In the genomic region with DNA sequence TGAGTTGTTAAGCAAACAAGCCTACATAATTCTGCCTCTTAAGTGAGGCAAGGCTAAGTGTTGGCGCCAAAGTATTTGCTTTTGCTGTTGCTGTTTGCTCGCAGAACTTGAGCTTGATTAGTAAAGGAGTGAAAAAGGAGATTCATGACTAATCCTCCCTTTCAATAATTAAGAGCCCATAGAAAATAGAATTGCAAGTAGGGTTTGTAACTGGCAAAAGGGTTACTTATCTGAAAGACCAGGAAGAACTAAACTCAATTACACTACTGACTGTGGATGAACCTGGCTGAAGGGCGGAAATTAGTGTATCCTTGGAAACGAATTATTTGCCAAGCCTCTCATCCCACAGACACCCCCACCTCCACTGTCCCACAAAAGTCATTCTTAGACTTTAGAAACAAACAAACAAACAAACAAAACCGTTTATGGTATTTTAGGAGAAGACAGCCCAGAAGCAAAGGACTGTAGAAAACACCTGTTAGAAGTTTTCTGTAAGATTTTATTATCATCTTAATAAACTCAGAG, we compare ENCODE assay signal across 8 cellular contexts. TPM values are rescaled to one million over a fixed set of nuclear protein-coding genes. Genes with fewer than 3 reads are reported as not detected.
DNase-seq lines count a peak whose midpoint lies in the region; ATAC-seq, FAIRE-seq and TF ChIP-seq lines count a peak whose summit lies in the region.

No MANE protein-coding gene starts in this region.

- H3K27me3 Mint-ChIP-seq in CD8-positive, alpha-beta T cell (ENCODE audit: low read depth), result peaks cover 13% of the 10 kb centered on the region

- H3K9me2 ChIP-seq in OCI-LY7 (ENCODE audit: insufficient read depth, low read length), result no peaks in the 10 kb centered on the region

- CTCF ChIA-PET in CD8-positive, alpha-beta T cell (lab: Charles Lee), result no interaction called here
- CTCF ChIA-PET in OCI-LY7 (lab: Charles Lee; ENCODE audit: unreplicated experiment), result no interaction called here

- peak overlapping the region; percentile 90 for H3K27ac Mint-ChIP-seq in CD8-positive, alpha-beta T cell

- FAIRE-seq in pancreas (lab: Jason Lieb, UNC), result no peak

- peaks cover 8% of the 10 kb centered on the region for H3K36me3 Mint-ChIP-seq in CD8-positive, alpha-beta T cell

- peak overlapping the region; percentile 56; the same call in 1 of the 2 replicates for H3K4me2 ChIP-seq in OCI-LY7 (ENCODE audit: low read length)

- POLR2A ChIA-PET in CD8-positive, alpha-beta T cell (lab: Charles Lee), result interaction anchor here (0.5 to 1.7 kb wide), 2 partner anchors 71 to 221 kb away, joined by 3 to 4 read pairs; a partner anchor contains a TSS
- POLR2A ChIA-PET in OCI-LY7 (lab: Charles Lee), result interaction anchor here (0.6 to 0.7 kb wide), 3 partner anchors 93 to 1411 kb away, joined by 3 to 5 read pairs (median 5); no protein-coding TSS in a partner anchor

- H3K4me3 ChIP-seq in CD8-positive, alpha-beta T cell (ENCODE audit: low read depth, low read length), result peak overlapping the region; percentile 66
- H3K4me3 ChIP-seq in OCI-LY7 (ENCODE audit: low read depth, low read length, poor library complexity, severe bottlenecking) (peak overlapping the region; percentile 21), pancreas (peak overlapping the region in 3 of 4 donors; percentile 13 to 77 (median 74))

- peaks cover 14% of the 10 kb centered on the region for H3K4me1 ChIP-seq in CD8-positive, alpha-beta T cell (ENCODE audit: insufficient read depth, low read length)
- H3K4me1 ChIP-seq in OCI-LY7 (ENCODE audit: insufficient read depth, low read length, poor library complexity, severe bottlenecking) (no peaks in the 10 kb centered on the region), pancreas (peaks cover 0 to 6% (median 0%) of the 10 kb centered on the region in 3 donors)

- no peak for TF ChIP-seq CTCF in CD8-positive, alpha-beta T cell (IDR thresholded peaks at IDR 0.05)
- TF ChIP-seq CTCF in OCI-LY7 (conservative IDR thresholded peaks at IDR 0.05; ENCODE audit: low read length) (no peak), pancreas (IDR thresholded peaks at IDR 0.05) (no peak)

- H3K27ac ChIP-seq in CD8-positive, alpha-beta T cell (ENCODE audit: low read depth, low read length), result no peak overlapping the region
- H3K27ac ChIP-seq in OCI-LY7 (ENCODE audit: low read depth, low read length, poor library complexity, severe bottlenecking), result no peak overlapping the region
- peak overlapping the region; percentile 78 for H3K27ac ChIP-seq in epithelial cell of prostate
- peak overlapping the region; percentile 17 to 95 (median 67) for H3K27ac ChIP-seq in pancreas

- H3K9me3 Mint-ChIP-seq in CD8-positive, alpha-beta T cell, result no peaks in the 10 kb centered on the region

- intact Hi-C loops in CD8-positive, alpha-beta T cell (cut with DNase I, micrococcal nuclease), result loop anchor here (1.0 to 5.0 kb wide), 8 partner anchors 68 to 585 kb away; a partner anchor contains a TSS
- intact Hi-C loops in OCI-LY7 (cut with micrococcal nuclease; ENCODE audit: unreplicated experiment) (no loop called here), pancreas (cut with DNase I) (no loop called here)

- BruUV-seq in OCI-LY7 (replicated peaks; lab: Mats Ljungman, UMichigan), result no TSS peak

- H3K79me2 ChIP-seq in OCI-LY7 (ENCODE audit: insufficient read depth, low read depth, low read length), result no peaks in the 10 kb centered on the region

- H3K36me3 ChIP-seq in CD8-positive, alpha-beta T cell (ENCODE audit: insufficient read depth, low read length), result no peaks in the 10 kb centered on the region
- no peaks in the 10 kb centered on the region for H3K36me3 ChIP-seq in OCI-LY7 (ENCODE audit: insufficient read depth, low read length)
- no peaks in the 10 kb centered on the region for H3K36me3 ChIP-seq in pancreas

- no peaks in the 10 kb centered on the region for H3K9me3 ChIP-seq in CD8-positive, alpha-beta T cell (ENCODE audit: low read length)
- no peaks in the 10 kb centered on the region for H3K9me3 ChIP-seq in OCI-LY7 (ENCODE audit: low read length)
- no peaks in the 10 kb centered on the region for H3K9me3 ChIP-seq in pancreas

- peaks cover 16% of the 10 kb centered on the region for H3K4me1 Mint-ChIP-seq in CD8-positive, alpha-beta T cell (ENCODE audit: low read depth)

- no peak for ATAC-seq in CD8-positive, alpha-beta T cell
- peak in 2 of 4 donors; percentile 3 to 24 for ATAC-seq in pancreas
- ATAC-seq in HG03139 (IDR thresholded peaks at IDR 0.05; ENCODE audit: unreplicated experiment), result no peak

- H2AFZ ChIP-seq in OCI-LY7 (ENCODE audit: low read length), result peak overlapping the region; percentile 65; the same call in 1 of the 2 replicates

- 6% methylated on average over 5 of the region's 5 CpGs for WGBS in pancreas, 2 donors

- no peaks in the 10 kb centered on the region for H4K20me1 ChIP-seq in OCI-LY7 (ENCODE audit: insufficient read depth, low read length)

- DNase-seq in CD8-positive, alpha-beta T cell, result no peak
- no peak for DNase-seq in OCI-LY7 (ENCODE audit: low spot score)
- no peak for DNase-seq in epithelial cell of prostate (ENCODE audit: low read depth, low spot score)
- peak in 1 of 6 donors; percentile 2 for DNase-seq in pancreas
- no peak for DNase-seq in NCI-H2029 treated with DMSO at 0.1 percent for 48 hours (lab: John Stamatoyannopoulos, UW)
- DNase-seq in dermis blood vessel endothelial cell, result no peak
- no peak for DNase-seq in HT-29 (ENCODE audit: low spot score)

- H3K27me3 ChIP-seq in CD8-positive, alpha-beta T cell (ENCODE audit: insufficient read depth, low read length), result no peaks in the 10 kb centered on the region
- no peaks in the 10 kb centered on the region for H3K27me3 ChIP-seq in pancreas

- H3K4me3 Mint-ChIP-seq in CD8-positive, alpha-beta T cell, result peak overlapping the region; percentile 95

RNA-seq across cellular contexts. Expression of a gene that starts 0.4 kb away (rescaled TPM):
- 1 to 10 TPM; 1.5 to 1.7 TPM for total RNA-seq in CD8-positive, alpha-beta T cell
- 0.05 TPM in 1 of 2 replicates, not detected in the other for total RNA-seq in OCI-LY7 (2014; rRNA removed; shearing (Covaris generic))
- not detected in 2 replicates for total RNA-seq in OCI-LY7 (2022)
- 1 to 10 TPM; 2.1 to 5.7 (median 4.0) TPM for total RNA-seq in pancreas
- under 1 TPM; 0.70 to 0.87 TPM for polyA plus RNA-seq in pancreas
- total RNA-seq in dermis blood vessel endothelial cell, result under 0.01 and 0.09 TPM in 2 replicates
- 9.8 and 10.6 TPM in 2 replicates for total RNA-seq in HT-29 (2014; rRNA removed; shearing (Covaris generic))

Comparison
In these comparisons a context has a peak if more than half of its experiments do, and no peak if none do; other contexts are left out.
1. H3K27ac ChIP-seq: peak in epithelial cell of prostate (single experiment) and pancreas (4 of 4); none in CD8-positive, alpha-beta T cell (single experiment) and OCI-LY7 (single experiment).
2. H3K4me3 ChIP-seq: peak in every context shown above with its lines; median percentile 74 in pancreas; 66 in CD8-positive, alpha-beta T cell; 21 in OCI-LY7.
3. intact Hi-C loops: an anchor here in CD8-positive, alpha-beta T cell (1.0 to 5.0 kb wide); none called in OCI-LY7 and pancreas.